In genomic region chr22:20224917-20225692, GRCh38 we compare ENCODE assay signal across 27 cellular contexts.
"Had no signal": no experiment of that assay in that cellular context is flagged by ENCODE, and none has a peak within 500 bp of the region (broad histone marks: within the 10 kb centered on the region; RNA-seq: fewer than 3 reads in every experiment).

No MANE protein-coding gene starts in this region.

- H3K4me3 ChIP-seq: hepatocyte, left lung, sigmoid colon, smooth muscle cell, stomach, suprapubic skin, tibial nerve, uterus had no signal

- H3K9me3 ChIP-seq: left lung, sigmoid colon, stomach, suprapubic skin, tibial nerve, uterus had no signal

- FAIRE-seq: endometrium had no signal

- H3K4me1 Mint-ChIP-seq: activated CD4-positive, alpha-beta T cell treated with anti-CD3 and anti-CD28 coated beads, Interleukin-2, amount 10 ng/mL, durations not matched to agents 7 days and 5 days; activated T-helper 17 cell treated with anti-CD3 and anti-CD28 coated beads, Interleukin-2, amount 50 U/mL, for 72 hours; stimulated activated memory B cell treated with anti-CD40 and anti-IgM and Interleukin-4, amounts not matched to agents 10 μg/mL and 1 μg/mL and 100 μg/mL, for 72 hours; T-helper 17 cell had no signal

- H3K4me1 ChIP-seq: suprapubic skin had no signal

- H2AFZ ChIP-seq: hepatocyte had no signal

- ATAC-seq: activated CD4-positive, CD25-positive, alpha-beta regulatory T cell treated with anti-CD3 and anti-CD28 coated beads, Interleukin-2, amount 50 U/mL, for 24 hours; activated CD8-positive, alpha-beta T cell treated with anti-CD3 and anti-CD28 coated beads for 36 hours; activated naive CD4-positive, alpha-beta T cell treated with anti-CD3 and anti-CD28 coated beads, Interleukin-2, amount 50 U/mL, for 72 hours; activated T-helper 17 cell treated with anti-CD3 and anti-CD28 coated beads, Interleukin-2, amount 50 U/mL, for 72 hours; left lung; stimulated activated memory B cell treated with anti-CD40 and anti-IgM and Interleukin-4, amounts not matched to agents 10 μg/mL and 1 μg/mL and 100 μg/mL, for 72 hours; T-helper 17 cell had no signal

- H3K27me3 Mint-ChIP-seq: activated CD4-positive, alpha-beta T cell treated with anti-CD3 and anti-CD28 coated beads, Interleukin-2, amount 10 ng/mL, durations not matched to agents 7 days and 5 days; activated CD8-positive, alpha-beta T cell treated with anti-CD3 and anti-CD28 coated beads for 36 hours; activated T-helper 17 cell treated with anti-CD3 and anti-CD28 coated beads, Interleukin-2, amount 50 U/mL, for 72 hours; dendritic cell treated with granulocyte-macrophage colony-stimulating factor and Interleukin-4, amounts not matched to agents 40 ng/mL and 50 ng/mL, for 4 days; T-helper 17 cell had no signal

- H3K36me3 ChIP-seq: brain microvascular endothelial cell, left lung, sigmoid colon, stomach, suprapubic skin, tibial nerve, uterus had no signal

- H3K36me3 Mint-ChIP-seq: activated naive CD4-positive, alpha-beta T cell treated with anti-CD3 and anti-CD28 coated beads, Interleukin-2, amount 50 U/mL, for 72 hours; mesothelial cell of epicardium; natural killer cell; stimulated activated memory B cell treated with anti-CD40 and anti-IgM and Interleukin-4, amounts not matched to agents 10 μg/mL and 1 μg/mL and 100 μg/mL, for 72 hours had no signal

- H3K4me3 Mint-ChIP-seq: activated CD4-positive, alpha-beta T cell treated with anti-CD3 and anti-CD28 coated beads, Interleukin-2, amount 10 ng/mL, durations not matched to agents 7 days and 5 days; activated CD8-positive, alpha-beta T cell treated with anti-CD3 and anti-CD28 coated beads for 36 hours; activated T-helper 17 cell treated with anti-CD3 and anti-CD28 coated beads, Interleukin-2, amount 50 U/mL, for 72 hours; dendritic cell treated with granulocyte-macrophage colony-stimulating factor and Interleukin-4, amounts not matched to agents 40 ng/mL and 50 ng/mL, for 4 days; mesothelial cell of epicardium; natural killer cell; stimulated activated memory B cell treated with anti-CD40 and anti-IgM and Interleukin-4, amounts not matched to agents 10 μg/mL and 1 μg/mL and 100 μg/mL, for 72 hours; T-helper 17 cell had no signal

- H3K4me2 ChIP-seq: hepatocyte, smooth muscle cell had no signal

- H3K27ac ChIP-seq: brain microvascular endothelial cell, hepatocyte, left lung, sigmoid colon, stomach, suprapubic skin, tibial nerve, uterus had no signal

- H3K27me3 ChIP-seq: hepatocyte, left lung, sigmoid colon, uterus had no signal

- DNase-seq: activated CD4-positive, alpha-beta T cell treated with anti-CD3 and anti-CD28 coated beads, Interleukin-2, amount 10 ng/mL, durations not matched to agents 7 days and 5 days; activated CD8-positive, alpha-beta T cell treated with anti-CD3 and anti-CD28 coated beads for 36 hours; aorta; brain microvascular endothelial cell; caudate nucleus; effector CD4-positive, alpha-beta T cell; foreskin melanocyte; kidney glomerular epithelial cell; left lung; natural killer cell; occipital lobe; sigmoid colon; stimulated activated CD4-positive, alpha-beta T cell treated with anti-CD3 and anti-CD28 coated beads, Interleukin-15, amount 100 ng/mL, for 24 hours; stomach; T-helper 17 cell; uterus had no signal

- H3K9me3 Mint-ChIP-seq: activated T-helper 17 cell treated with anti-CD3 and anti-CD28 coated beads, Interleukin-2, amount 50 U/mL, for 72 hours; mesothelial cell of epicardium; natural killer cell had no signal

- H3K27ac Mint-ChIP-seq: activated CD4-positive, alpha-beta T cell treated with anti-CD3 and anti-CD28 coated beads, Interleukin-2, amount 10 ng/mL, durations not matched to agents 7 days and 5 days; activated CD8-positive, alpha-beta T cell treated with anti-CD3 and anti-CD28 coated beads for 36 hours; activated naive CD4-positive, alpha-beta T cell treated with anti-CD3 and anti-CD28 coated beads, Interleukin-2, amount 50 U/mL, for 72 hours; activated T-helper 17 cell treated with anti-CD3 and anti-CD28 coated beads, Interleukin-2, amount 50 U/mL, for 72 hours; dendritic cell treated with granulocyte-macrophage colony-stimulating factor and Interleukin-4, amounts not matched to agents 40 ng/mL and 50 ng/mL, for 4 days; mesothelial cell of epicardium; natural killer cell; stimulated activated memory B cell treated with anti-CD40 and anti-IgM and Interleukin-4, amounts not matched to agents 10 μg/mL and 1 μg/mL and 100 μg/mL, for 72 hours; T-helper 17 cell had no signal
